13 cellular contexts compared by ENCODE assay signal in the genomic region with DNA sequence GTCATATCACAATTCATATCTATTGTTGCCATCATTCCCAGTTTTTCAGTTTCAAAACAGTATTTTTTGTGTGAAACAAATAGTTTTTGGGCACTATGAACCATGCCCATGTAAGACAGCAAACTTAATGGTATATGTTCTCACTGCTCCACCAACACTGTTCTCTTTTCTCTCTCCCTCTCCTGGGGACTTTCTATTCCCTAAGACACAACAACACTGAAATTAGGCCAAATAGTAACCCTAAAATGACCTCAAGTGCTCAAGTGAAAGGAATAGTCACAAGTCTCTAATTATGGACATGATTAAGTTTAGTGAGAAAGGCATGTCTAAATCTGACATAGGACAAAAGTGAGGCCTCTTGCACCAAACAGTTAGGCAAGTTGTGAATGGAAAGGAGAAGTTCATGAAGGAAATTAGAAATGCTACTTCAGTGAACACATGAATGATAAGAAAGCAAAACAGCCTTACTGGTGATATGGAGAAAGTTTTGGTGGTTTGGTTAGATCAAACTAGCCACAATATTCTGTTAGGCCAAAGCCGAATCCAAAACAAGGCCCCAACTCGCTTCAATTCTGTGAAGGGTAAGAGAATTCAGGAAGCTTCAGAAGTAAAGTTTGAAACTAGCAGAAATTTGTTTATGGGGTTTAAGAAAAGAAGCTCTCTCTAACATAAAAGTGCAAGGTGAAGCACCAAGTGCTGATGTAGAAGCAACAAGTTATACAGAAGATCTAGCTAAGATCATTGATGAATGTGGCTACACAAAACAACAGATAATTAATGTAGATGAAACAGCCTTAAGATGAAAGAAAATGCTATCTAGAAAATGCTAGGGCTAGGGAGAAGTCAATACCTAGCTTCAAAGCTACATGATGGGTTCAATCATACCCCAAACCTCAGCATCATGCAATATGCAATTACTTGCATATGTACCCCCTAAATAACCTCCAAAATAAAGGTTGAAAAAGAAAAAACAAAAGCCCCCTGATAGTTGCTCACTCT.
A peak's percentile ranks its signal among the peaks of the same experiment; 100 is the strongest.
DNase-seq lines count a peak whose midpoint lies in the region; ATAC-seq and TF ChIP-seq lines count a peak whose summit lies in the region.
"Had no signal": no experiment of that assay in that cellular context is flagged by ENCODE, and none has a peak within 500 bp of the region (broad histone marks: within the 10 kb centered on the region; RNA-seq: fewer than 3 reads in every experiment).

No MANE protein-coding gene starts in this region.

- no peak for TF ChIP-seq CTCF in GM10248 (IDR thresholded peaks at IDR 0.05; ENCODE audit: control extremely low read depth, extremely low read depth, low read depth, missing control alignments)

- H3K27ac Mint-ChIP-seq in activated T-helper 17 cell treated with anti-CD3 and anti-CD28 coated beads, Interleukin-2, amount 50 U/mL, for 72 hours = peak overlapping the region; percentile 85

- H3K9ac ChIP-seq in BLaER1 = no peak overlapping the region

- no peaks in the 10 kb centered on the region for H3K27me3 ChIP-seq in BLaER1

- H3K36me3 ChIP-seq in BLaER1 = peaks cover 35% of the 10 kb centered on the region

- no peaks in the 10 kb centered on the region for H3K27me3 Mint-ChIP-seq in activated T-helper 17 cell treated with anti-CD3 and anti-CD28 coated beads, Interleukin-2, amount 50 U/mL, for 72 hours

- peak overlapping the region; percentile 60 for H3K4me3 Mint-ChIP-seq in activated T-helper 17 cell treated with anti-CD3 and anti-CD28 coated beads, Interleukin-2, amount 50 U/mL, for 72 hours

- H3K9me3 Mint-ChIP-seq in activated T-helper 17 cell treated with anti-CD3 and anti-CD28 coated beads, Interleukin-2, amount 50 U/mL, for 72 hours = peaks cover 22% of the 10 kb centered on the region

- no peaks in the 10 kb centered on the region for H4K20me1 ChIP-seq in BLaER1

- H3K36me3 Mint-ChIP-seq in activated T-helper 17 cell treated with anti-CD3 and anti-CD28 coated beads, Interleukin-2, amount 50 U/mL, for 72 hours (ENCODE audit: low read depth) = peaks cover 92% of the 10 kb centered on the region

- CTCF ChIA-PET in GM10248 (lab: Yijun Ruan, JAX) = interaction anchor here (1.5 kb wide), 1 partner anchor 11 kb away, joined by 4 read pairs; no protein-coding TSS in a partner anchor

- H3K4me2 ChIP-seq in BLaER1 = peak overlapping the region; percentile 51

- ATAC-seq in GM19324 (IDR thresholded peaks at IDR 0.05; ENCODE audit: low FRiP score, unreplicated experiment) (peak; percentile 48), GM19455 (IDR thresholded peaks at IDR 0.05; ENCODE audit: unreplicated experiment) (no peak)
- ATAC-seq in activated T-helper 17 cell treated with anti-CD3 and anti-CD28 coated beads, Interleukin-2, amount 50 U/mL, for 72 hours (replicated peaks) = peak; percentile 44

- peak overlapping the region; percentile 45 for H3K27ac ChIP-seq in BLaER1
- H3K27ac ChIP-seq: C4-2B had no signal

- peaks cover 39% of the 10 kb centered on the region for H3K9me3 ChIP-seq in BLaER1

- H3K4me3 ChIP-seq in BLaER1 = no peak overlapping the region

- POLR2A ChIA-PET in GM10248 (lab: Yijun Ruan, JAX) = no interaction called here

- in situ Hi-C loops in KBM-7 (cut with MboI; ENCODE audit: low pct_unique_long_range_greater_than_20kb, low sequenced_read_pairs) = no loop called here

- H3K4me1 Mint-ChIP-seq in activated T-helper 17 cell treated with anti-CD3 and anti-CD28 coated beads, Interleukin-2, amount 50 U/mL, for 72 hours = peaks cover 54% of the 10 kb centered on the region

- DNase-seq in KBM-7 (peak; percentile 50), NK-92 (lab: John Stamatoyannopoulos, UW; ENCODE audit: unreplicated experiment) (no peak), GM10248 (ENCODE audit: extremely low spot score) (no peak), NCI-H187 treated with DMSO at 0.1 percent for 48 hours (lab: John Stamatoyannopoulos, UW) (no peak)
- DNase-seq: activated gamma-delta T cell treated with Interleukin-2 at 50 U/mL for 16 hours, hippocampal formation, midbrain, NCI-H526 treated with DMSO at 0.1 percent for 48 hours had no signal

- H3K4me1 ChIP-seq in BLaER1 = peaks cover 48% of the 10 kb centered on the region
